In genomic region chr16:67857547-67858233, GRCh38 we compare ENCODE assay signal across 1 cellular context.
TF ChIP-seq lines count a peak whose summit lies in the region.

No MANE protein-coding gene starts in this region.

TF ChIP-seq in HepG2, 621 proteins besides CTCF, POLR2A, EP300 and RAD21 (continued from another document and continues in another):
- 0 out of 2 replicates have a peak, but pooled peaks have one; percentile 13 for TF ChIP-seq PRDM10 (CRISPR knock-in tag; IDR thresholded peaks at IDR 0.05; ENCODE audit: low read depth)
- no peak for TF ChIP-seq CAMTA2 (CRISPR knock-in tag; IDR thresholded peaks at IDR 0.05; ENCODE audit: borderline replicate concordance)
- no peak for TF ChIP-seq ZBTB4 (CRISPR knock-in tag; IDR thresholded peaks at IDR 0.05; ENCODE audit: borderline replicate concordance)
- no peak; the same call in 1 of the 2 replicates for TF ChIP-seq ZNF205 (CRISPR knock-in tag; IDR thresholded peaks at IDR 0.05)
- no peak for TF ChIP-seq PRPF4 (IDR thresholded peaks at IDR 0.05; ENCODE audit: low read depth, low read length, poor library complexity, severe bottlenecking)
- TF ChIP-seq ASH2L (IDR thresholded peaks at IDR 0.05; ENCODE audit: insufficient read length, low read depth, low read length): peak; percentile 63
- no peak for TF ChIP-seq SNAPC4 (CRISPR knock-in tag; IDR thresholded peaks at IDR 0.05)
- TF ChIP-seq KLF11 (CRISPR knock-in tag; IDR thresholded peaks at IDR 0.05): no peak
- 0 out of 2 replicates have a peak, but pooled peaks have one; percentile 24 for TF ChIP-seq ZSCAN25 (CRISPR knock-in tag; IDR thresholded peaks at IDR 0.05)
- no peak for TF ChIP-seq ZKSCAN8 (CRISPR knock-in tag; IDR thresholded peaks at IDR 0.05; ENCODE audit: borderline replicate concordance)
- no peak for TF ChIP-seq ZNF773 (CRISPR knock-in tag; IDR thresholded peaks at IDR 0.05; ENCODE audit: borderline replicate concordance)
- no peak for TF ChIP-seq HIC2 (CRISPR knock-in tag; IDR thresholded peaks at IDR 0.05; ENCODE audit: low read depth)
- no peak for TF ChIP-seq BRF2 (CRISPR knock-in tag; IDR thresholded peaks at IDR 0.05)
- no peak for TF ChIP-seq PAX8 (CRISPR knock-in tag; IDR thresholded peaks at IDR 0.05; ENCODE audit: borderline replicate concordance)
- TF ChIP-seq ZNF616 (CRISPR knock-in tag; IDR thresholded peaks at IDR 0.05; ENCODE audit: low read depth): no peak
- no peak for TF ChIP-seq NCOA1 (CRISPR knock-in tag; IDR thresholded peaks at IDR 0.05)
- no peak for TF ChIP-seq ZNF12 (CRISPR knock-in tag; IDR thresholded peaks at IDR 0.05)
- TF ChIP-seq TEAD3 (CRISPR knock-in tag; optimal IDR thresholded peaks at IDR 0.05; ENCODE audit: borderline replicate concordance): peak; percentile 73
- no peak for TF ChIP-seq DZIP1 (CRISPR knock-in tag; IDR thresholded peaks at IDR 0.05)
- TF ChIP-seq ZFP91 (CRISPR knock-in tag; IDR thresholded peaks at IDR 0.05; ENCODE audit: borderline replicate concordance): peak; percentile 25; the same call in 1 of the 2 replicates
- peak; percentile 68; the same call in 1 of the 2 replicates for TF ChIP-seq TARDBP (CRISPR knock-in tag; IDR thresholded peaks at IDR 0.05)
- no peak for TF ChIP-seq ZNF513 (CRISPR knock-in tag; conservative IDR thresholded peaks at IDR 0.05)
- no peak for TF ChIP-seq ZNF33A (CRISPR knock-in tag; IDR thresholded peaks at IDR 0.05; ENCODE audit: borderline replicate concordance)
- TF ChIP-seq BCL6 (CRISPR knock-in tag; IDR thresholded peaks at IDR 0.05): no peak; the same call in 1 of the 2 replicates
- TF ChIP-seq JDP2 (CRISPR knock-in tag; IDR thresholded peaks at IDR 0.05; ENCODE audit: borderline replicate concordance): no peak
- no peak for TF ChIP-seq ZNF550 (CRISPR knock-in tag; IDR thresholded peaks at IDR 0.05; ENCODE audit: borderline replicate concordance)
- no peak for TF ChIP-seq E2F5 (CRISPR knock-in tag; conservative IDR thresholded peaks at IDR 0.05)
- TF ChIP-seq KLF15 (CRISPR knock-in tag; IDR thresholded peaks at IDR 0.05; ENCODE audit: borderline replicate concordance): no peak
